10 cellular contexts compared by ENCODE assay signal in genomic region chr3:69368129-69368741, GRCh38. TPM values are rescaled to one million over a fixed set of nuclear protein-coding genes. Genes with fewer than 3 reads are reported as not detected.
A peak's percentile ranks its signal among the peaks of the same experiment; 100 is the strongest.
DNase-seq lines count a peak whose midpoint lies in the region; ATAC-seq, FAIRE-seq and TF ChIP-seq lines count a peak whose summit lies in the region.
"Had no signal": no experiment of that assay in that cellular context is flagged by ENCODE, and none has a peak within 500 bp of the region (broad histone marks: within the 10 kb centered on the region; RNA-seq: fewer than 3 reads in every experiment).

No MANE protein-coding gene starts in this region.

- H4K20me1 ChIP-seq in GM12878 (ENCODE audit: control insufficient read depth, insufficient read depth) (no peaks in the 10 kb centered on the region), PC-3 (ENCODE audit: low read length) (no peaks in the 10 kb centered on the region)

- no peaks in the 10 kb centered on the region for H3F3A ChIP-seq in PC-3 (ENCODE audit: low read length, unreplicated experiment)

- peak; percentile 99 for ATAC-seq in HG03159 (IDR thresholded peaks at IDR 0.05; ENCODE audit: unreplicated experiment)
- peak; percentile 98 for ATAC-seq in GM12878
- peak; percentile 90 for ATAC-seq in stimulated activated effector memory CD8-positive, alpha-beta T cell treated with anti-CD3 and anti-CD28 coated beads, Interleukin-12 subunit alpha, Interleukin-12 subunit beta, amount 100 ng/mL, for 72 hours
- no peak for ATAC-seq in PC-3

- H3K4me1 ChIP-seq in GM12878 (ENCODE audit: control insufficient read depth, insufficient read depth, low read length) (peaks cover 23% of the 10 kb centered on the region), PC-3 (ENCODE audit: insufficient read depth, low read length) (peaks cover 10% of the 10 kb centered on the region)

- FAIRE-seq in GM19239 (lab: Jason Lieb, UNC), result peak; percentile 90
- FAIRE-seq in GM12878 (lab: Jason Lieb, UNC), result peak; percentile 92
- FAIRE-seq: G401.6 had no signal

- H3K9ac ChIP-seq in GM12878 (ENCODE audit: control insufficient read depth, insufficient read depth, low read length), result no peak overlapping the region
- H3K9ac ChIP-seq in PC-3 (ENCODE audit: low read length), result no peak overlapping the region

- H3K4me2 ChIP-seq in GM12878 (ENCODE audit: control insufficient read depth, insufficient read depth), result peak overlapping the region; percentile 62
- H3K4me2 ChIP-seq in PC-3 (ENCODE audit: low read length), result no peak overlapping the region

- no peak for TF ChIP-seq POLR2A in GM12878 (IDR thresholded peaks at IDR 0.05; ENCODE audit: low read depth, low read length)

- POLR2A ChIA-PET in GM12878 (lab: Charles Lee), result interaction anchor here (1.7 kb wide), 1 partner anchor 42 kb away, joined by 8 read pairs; no protein-coding TSS in a partner anchor
- POLR2A ChIA-PET in PC-3 (lab: Charles Lee; ENCODE audit: unreplicated experiment), result no interaction called here

- peaks cover 25% of the 10 kb centered on the region for H3K4me1 Mint-ChIP-seq in stimulated activated effector memory CD8-positive, alpha-beta T cell treated with anti-CD3 and anti-CD28 coated beads, Interleukin-12 subunit alpha, Interleukin-12 subunit beta, amount 100 ng/mL, for 72 hours

- H3K27ac Mint-ChIP-seq in stimulated activated effector memory CD8-positive, alpha-beta T cell treated with anti-CD3 and anti-CD28 coated beads, Interleukin-12 subunit alpha, Interleukin-12 subunit beta, amount 100 ng/mL, for 72 hours, result peak overlapping the region; percentile 13

- TF ChIP-seq RAD21 in GM12878 (IDR thresholded peaks at IDR 0.05; ENCODE audit: insufficient read depth, low read depth, low read length), result no peak

- H3K4me3 Mint-ChIP-seq in stimulated activated effector memory CD8-positive, alpha-beta T cell treated with anti-CD3 and anti-CD28 coated beads, Interleukin-12 subunit alpha, Interleukin-12 subunit beta, amount 100 ng/mL, for 72 hours, result peak overlapping the region; percentile 4

- peak; percentile 79 to 84; a peak in 2 of 4 replicates for TF ChIP-seq EP300 in GM12878 (IDR thresholded peaks at IDR 0.05; ENCODE audit: borderline replicate concordance in 1 of 2, control insufficient read depth in 1 of 2, low read depth in 2 of 2, low read length in 2 of 2)

- TF ChIP-seq CTCF in AG10803 (conservative IDR thresholded peaks at IDR 0.05; ENCODE audit: low read length), result no peak
- TF ChIP-seq CTCF in GM12878 (IDR thresholded peaks at IDR 0.05 in 2 of 3, conservative IDR thresholded peaks at IDR 0.05 in 1 of 3; ENCODE audit: control insufficient read depth in 2 of 3, extremely low read depth in 1 of 3, insufficient read depth in 1 of 3, low read depth in 3 of 3, low read length in 3 of 3), result no peak
- no peak for TF ChIP-seq CTCF in PC-3 (conservative IDR thresholded peaks at IDR 0.05; ENCODE audit: low read depth, low read length)

- 12% methylated on average over 5 of the region's 5 CpGs for WGBS in GM12878 (ENCODE audit: insufficient coverage, insufficient replicate concordance, low lambda C conversion rate, missing lambda C conversion rate)

- H3K9me3 Mint-ChIP-seq in stimulated activated effector memory CD8-positive, alpha-beta T cell treated with anti-CD3 and anti-CD28 coated beads, Interleukin-12 subunit alpha, Interleukin-12 subunit beta, amount 100 ng/mL, for 72 hours, result no peaks in the 10 kb centered on the region

- intact Hi-C loops in GM12878 (cut with micrococcal nuclease; ENCODE audit: unreplicated experiment), result loop anchor here (1.0 kb wide), 1 partner anchor 44 kb away; no protein-coding TSS in a partner anchor
- intact Hi-C loops in PC-3 (cut with micrococcal nuclease), result no loop called here

- no peaks in the 10 kb centered on the region for H3K9me2 ChIP-seq in PC-3 (replicated peaks; ENCODE audit: low read length)

- H3K36me3 ChIP-seq in GM12878 (ENCODE audit: control insufficient read depth in 2 of 2, insufficient read depth in 2 of 2, low read length in 1 of 2) (no peaks in the 10 kb centered on the region), PC-3 (ENCODE audit: low read depth, low read length) (no peaks in the 10 kb centered on the region)

- BruUV-seq in GM12878 (replicated peaks; lab: Mats Ljungman, UMichigan) (no TSS peak), PC-3 (replicated peaks; lab: Mats Ljungman, UMichigan) (no TSS peak)

- H3K36me3 Mint-ChIP-seq in stimulated activated effector memory CD8-positive, alpha-beta T cell treated with anti-CD3 and anti-CD28 coated beads, Interleukin-12 subunit alpha, Interleukin-12 subunit beta, amount 100 ng/mL, for 72 hours, result no peaks in the 10 kb centered on the region
- H3K36me3 Mint-ChIP-seq: naive thymus-derived CD8-positive, alpha-beta T cell had no signal

- CTCF ChIA-PET in GM12878 (lab: Yijun Ruan, JAX), result interaction anchor here (0.6 to 3.1 kb wide), 13 partner anchors 9 to 207 kb away, joined by 3 to 20 read pairs (median 4); no protein-coding TSS in a partner anchor
- CTCF ChIA-PET in PC-3 (lab: Charles Lee), result no interaction called here

- H3K79me2 ChIP-seq in GM12878 (ENCODE audit: control insufficient read depth, insufficient read depth, low read length) (no peaks in the 10 kb centered on the region), PC-3 (ENCODE audit: low read length) (no peaks in the 10 kb centered on the region)

- H3K9me3 ChIP-seq in GM12878 (replicated peaks; ENCODE audit: control insufficient read depth, insufficient read depth, low read length) (no peaks in the 10 kb centered on the region; the same call in 2 of the 3 replicates), PC-3 (ENCODE audit: low read length) (no peaks in the 10 kb centered on the region)

- no peak overlapping the region for H3K4me3 ChIP-seq in AG10803 (ENCODE audit: low read length)
- H3K4me3 ChIP-seq in GM12878, result no peak overlapping the region
- H3K4me3 ChIP-seq in PC-3 (ENCODE audit: low read length), result no peak overlapping the region

- H2AFZ ChIP-seq in GM12878 (ENCODE audit: control insufficient read depth, low read depth, low read length) (peak overlapping the region; percentile 22), PC-3 (ENCODE audit: low read length) (no peak overlapping the region)

- H3K27me3 ChIP-seq in GM12878 (replicated peaks in 1 of 2; ENCODE audit: control insufficient read depth in 2 of 2, insufficient read depth in 2 of 2, low read length in 1 of 2), result no peaks in the 10 kb centered on the region
- no peaks in the 10 kb centered on the region for H3K27me3 ChIP-seq in PC-3 (ENCODE audit: low read length)

- RAD21 ChIA-PET in GM12878 (lab: Charles Lee; ENCODE audit: unreplicated experiment), result interaction anchor here (0.9 to 2.5 kb wide), 6 partner anchors 41 to 207 kb away, joined by 3 to 12 read pairs (median 6); no protein-coding TSS in a partner anchor

- DNase-seq in AG10803 (ENCODE audit: low read depth), result peak; percentile 68
- peak; percentile 36 for DNase-seq in GM19239 (ENCODE audit: insufficient read length, low spot score)
- peak; percentile 91 for DNase-seq in GM12878 (ENCODE audit: low read depth, low spot score)
- DNase-seq in stimulated activated effector memory CD8-positive, alpha-beta T cell treated with anti-CD3 and anti-CD28 coated beads, Interleukin-12 subunit alpha, Interleukin-12 subunit beta, amount 100 ng/mL, for 72 hours (ENCODE audit: low spot score in 2 of 2), result peak in 1 of 2 donors; percentile 56
- DNase-seq in NCI-H2196 treated with DMSO at 0.1 percent for 48 hours (lab: John Stamatoyannopoulos, UW; ENCODE audit: unreplicated experiment), result no peak
- DNase-seq in NCI-H1092 treated with DMSO at 0.1 percent for 48 hours (lab: John Stamatoyannopoulos, UW), result no peak
- no peak for DNase-seq in PC-3

- in situ Hi-C loops in GM12878 (cut with MboI), result no loop called here

- SMC1A ChIA-PET in GM12878 (lab: Charles Lee; ENCODE audit: uncharacterized antibody, unreplicated experiment), result interaction anchor here (0.8 to 3.2 kb wide), 15 partner anchors 11 to 169 kb away, joined by 3 to 20 read pairs (median 4); no protein-coding TSS in a partner anchor

- H3K27ac ChIP-seq in GM12878 (ENCODE audit: control insufficient read depth, insufficient read depth) (no peak overlapping the region), PC-3 (ENCODE audit: low read length) (no peak overlapping the region)

TF ChIP-seq in GM12878, 131 proteins besides CTCF, POLR2A, EP300 and RAD21 (continues in another document):
- TF ChIP-seq TAF1 (IDR thresholded peaks at IDR 0.05; ENCODE audit: borderline replicate concordance, low read depth, low read length) (no peak), NFYA (IDR thresholded peaks at IDR 0.05; ENCODE audit: borderline replicate concordance, low read depth, low read length) (no peak), IRF3 (IDR thresholded peaks at IDR 0.05) (no peak)

RNA-seq across cellular contexts. Expression of gene FRMD4B, which starts 17.7 kb away (rescaled TPM):
- total RNA-seq in GM12878 (2013; cell fraction: nucleolus; rRNA removed), result 90.0 and 92.7 TPM in 2 replicates
- total RNA-seq in GM12878 (2014; rRNA removed) (8.2 and 9.0 TPM in 2 replicates), GM12878 (2014; rRNA removed; fragmentation: Illumina TruSeq; extraction: Trizol) (10.6 and 10.8 TPM in 2 replicates), GM12878 (2021) (6.9 TPM in 2 replicates), PC-3 (2014; rRNA removed) (2.9 and 5.7 TPM in 2 replicates)
- 0.08 TPM for polyA plus RNA-seq in GM12878 (2011; ENCODE audit: low read depth)
- polyA plus RNA-seq in GM12878 (2011; rRNA removed) (6.7 and 6.9 TPM in 2 replicates), GM12878 (2014; fragmentation: Illumina TruSeq; extraction: Trizol) (9.1 and 9.8 TPM in 2 replicates), GM12878 (2014; fragmentation: Nextera tagmentation; extraction: Ambion mirVana) (10 to 100 TPM in 1 of 2 experiments, 1 to 10 TPM in 1; 7.0 to 11.4 TPM), GM12878 (2014; rRNA removed) (7.5 and 9.0 TPM in 2 replicates), GM12878 (2016; fragmentation: Nextera tagmentation; extraction: Ambion mirVana) (1 to 10 TPM; 3.9 to 7.0 TPM)
- polyA plus RNA-seq in GM12878 (2011; cell fraction: cytosol; rRNA removed), result 4.5 and 5.4 TPM in 2 replicates
- 7.4 and 7.7 TPM in 2 replicates for polyA plus RNA-seq in GM12878 (2011; cell fraction: nucleus; rRNA removed)
- 0.89 and 1.1 TPM in 2 replicates for polyA plus RNA-seq in GM12878 (2012)
- 10.0 and 11.8 TPM in 2 replicates for polyA minus RNA-seq in GM12878 (2011; rRNA and poly(A)+ RNA removed)
- 2.7 and 3.7 TPM in 2 replicates for polyA minus RNA-seq in GM12878 (2011; cell fraction: cytosol; rRNA and poly(A)+ RNA removed)
- polyA minus RNA-seq in GM12878 (2011; cell fraction: nucleus; rRNA and poly(A)+ RNA removed), result 7.7 and 11.7 TPM in 2 replicates

Comparison
In these comparisons a context has a peak if more than half of its experiments do, and no peak if none do; other contexts are left out.
1. DNase-seq: peak in AG10803 (single experiment), GM19239 (single experiment) and GM12878 (single experiment); none in NCI-H2196 treated with DMSO at 0.1 percent for 48 hours (single experiment), NCI-H1092 treated with DMSO at 0.1 percent for 48 hours (single experiment) and PC-3 (single experiment).